1 cellular context compared by ENCODE assay signal in genomic region chr9:128787583-128788156, GRCh38.
TF ChIP-seq lines count a peak whose summit lies in the region.

No MANE protein-coding gene starts in this region.

TF ChIP-seq in GM12878, 131 proteins besides CTCF, POLR2A, EP300 and RAD21:
- TF ChIP-seq TCF12 (IDR thresholded peaks at IDR 0.05; ENCODE audit: low read depth, low read length), result no peak
- no peak for TF ChIP-seq USF2 (IDR thresholded peaks at IDR 0.05; ENCODE audit: borderline replicate concordance, low read depth, low read length)
- no peak for TF ChIP-seq SIN3A (IDR thresholded peaks at IDR 0.05; ENCODE audit: low read depth, low read length)
- TF ChIP-seq HDAC2 (IDR thresholded peaks at IDR 0.05), result no peak
- no peak for TF ChIP-seq NR2C1 (IDR thresholded peaks at IDR 0.05)
- no peak for TF ChIP-seq ZNF24 (IDR thresholded peaks at IDR 0.05)
- TF ChIP-seq GABPA (IDR thresholded peaks at IDR 0.05; ENCODE audit: low read depth), result no peak
- no peak for TF ChIP-seq TARDBP (IDR thresholded peaks at IDR 0.05; ENCODE audit: borderline replicate concordance)
- no peak for TF ChIP-seq PKNOX1 (IDR thresholded peaks at IDR 0.05)
- TF ChIP-seq MXI1 (IDR thresholded peaks at IDR 0.05; ENCODE audit: low read depth, low read length), result no peak
- TF ChIP-seq SMC3 (IDR thresholded peaks at IDR 0.05; ENCODE audit: borderline replicate concordance, low read length), result no peak
- TF ChIP-seq POU2F2 (IDR thresholded peaks at IDR 0.05; ENCODE audit: borderline replicate concordance, low read depth, low read length), result no peak
- TF ChIP-seq SKIL (IDR thresholded peaks at IDR 0.05; ENCODE audit: low read depth, poor library complexity, severe bottlenecking), result no peak
- TF ChIP-seq BMI1 (IDR thresholded peaks at IDR 0.05; ENCODE audit: borderline replicate concordance), result no peak
- TF ChIP-seq ZNF207 (IDR thresholded peaks at IDR 0.05; ENCODE audit: borderline replicate concordance), result no peak
